ENCODE assay signal across 16 cellular contexts in genomic region chr1:3079381-3080093, GRCh38. TPM values are rescaled to one million over a fixed set of nuclear protein-coding genes. Genes with fewer than 3 reads are reported as not detected.
DNase-seq lines count a peak whose midpoint lies in the region; ATAC-seq, FAIRE-seq and TF ChIP-seq lines count a peak whose summit lies in the region.
"Had no signal": no experiment of that assay in that cellular context is flagged by ENCODE, and none has a peak within 500 bp of the region (broad histone marks: within the 10 kb centered on the region; RNA-seq: fewer than 3 reads in every experiment).

No MANE protein-coding gene starts in this region.

- peak overlapping the region; percentile 63 for H3K27ac Mint-ChIP-seq in stimulated activated naive B cell treated with anti-CD40 and anti-IgM and Interleukin-4, amounts not matched to agents 10 μg/mL and 1 μg/mL and 100 μg/mL, for 72 hours
- H3K27ac Mint-ChIP-seq: CD4-positive, CD25-positive, alpha-beta regulatory T cell had no signal

- H3K36me3 Mint-ChIP-seq in stimulated activated naive B cell treated with anti-CD40 and anti-IgM and Interleukin-4, amounts not matched to agents 10 μg/mL and 1 μg/mL and 100 μg/mL, for 72 hours = no peaks in the 10 kb centered on the region
- H3K36me3 Mint-ChIP-seq: CD4-positive, CD25-positive, alpha-beta regulatory T cell had no signal

- H3K27me3 ChIP-seq in body of pancreas (no peaks in the 10 kb centered on the region), left lung (peaks cover 0 to 95% of the 10 kb centered on the region in 2 donors), upper lobe of right lung (peaks cover 18% of the 10 kb centered on the region)
- H3K27me3 ChIP-seq: Peyer's patch had no signal

- 79 to 85% methylated on average over 19 to 22 of the region's 22 CpGs for WGBS in body of pancreas, 2 donors

- no peaks in the 10 kb centered on the region for H3K36me3 ChIP-seq in body of pancreas (replicated peaks in 1 of 2; ENCODE audit: insufficient read depth in 1 of 2, low read depth in 2 of 2)
- H3K36me3 ChIP-seq in left lung = no peaks in the 10 kb centered on the region
- H3K36me3 ChIP-seq in upper lobe of right lung = no peaks in the 10 kb centered on the region
- H3K36me3 ChIP-seq: Peyer's patch had no signal

- no peak overlapping the region for H3K4me3 Mint-ChIP-seq in stimulated activated naive B cell treated with anti-CD40 and anti-IgM and Interleukin-4, amounts not matched to agents 10 μg/mL and 1 μg/mL and 100 μg/mL, for 72 hours
- H3K4me3 Mint-ChIP-seq: CD4-positive, CD25-positive, alpha-beta regulatory T cell; H9 had no signal

- H3K4me1 ChIP-seq in body of pancreas = peaks cover 58% of the 10 kb centered on the region
- H3K4me1 ChIP-seq in left lung = peaks cover 0 to 2% of the 10 kb centered on the region in 2 donors
- H3K4me1 ChIP-seq in upper lobe of right lung = peaks cover 17% of the 10 kb centered on the region
- H3K4me1 ChIP-seq: Peyer's patch had no signal

- TF ChIP-seq POLR2A in body of pancreas (IDR thresholded peaks at IDR 0.05) = no peak
- TF ChIP-seq POLR2A in GM12891 (IDR thresholded peaks at IDR 0.05; ENCODE audit: low read depth, low read length) = no peak

- intact Hi-C loops in body of pancreas (cut with DNase I) (no loop called here), left lung (cut with DNase I) (loop anchor here in 1 of 2 donors (10.0 kb wide), 1 partner anchor 205 kb away; no protein-coding TSS in a partner anchor), upper lobe of right lung (cut with DNase I) (loop anchor here (10.0 kb wide), 1 partner anchor 335 kb away; no protein-coding TSS in a partner anchor)

- no peaks in the 10 kb centered on the region for H3K9me3 Mint-ChIP-seq in stimulated activated naive B cell treated with anti-CD40 and anti-IgM and Interleukin-4, amounts not matched to agents 10 μg/mL and 1 μg/mL and 100 μg/mL, for 72 hours
- H3K9me3 Mint-ChIP-seq: H9 had no signal

- DNase-seq in body of pancreas (no peak), left lung (peak; percentile 64 to 73), upper lobe of right lung (no peak), GM12891 (ENCODE audit: insufficient read length, low spot score) (no peak)
- DNase-seq in stimulated activated naive B cell treated with anti-CD40 and anti-IgM and Interleukin-4, amounts not matched to agents 10 μg/mL and 1 μg/mL and 100 μg/mL, for 72 hours = no peak
- no peak for DNase-seq in stimulated activated CD4-positive, alpha-beta T cell treated with anti-CD3 and anti-CD28 coated beads, Interleukin-12 subunit alpha, Interleukin-12 subunit beta, amount 100 ng/mL, for 4 hours
- DNase-seq: ACHN; AML-193; CD4-positive, CD25-positive, alpha-beta regulatory T cell; H9; NCI-H187; NCI-H226; NCI-H524 treated with DMSO at 0.1 percent for 48 hours; Peyer's patch; SHP77 had no signal

- H3K27me3 Mint-ChIP-seq in stimulated activated naive B cell treated with anti-CD40 and anti-IgM and Interleukin-4, amounts not matched to agents 10 μg/mL and 1 μg/mL and 100 μg/mL, for 72 hours = peaks cover 32 to 66% of the 10 kb centered on the region in 2 donors

- ATAC-seq in body of pancreas = no peak
- ATAC-seq in left lung = peak; percentile 46
- ATAC-seq in stimulated activated naive B cell treated with anti-CD40 and anti-IgM and Interleukin-4, amounts not matched to agents 10 μg/mL and 1 μg/mL and 100 μg/mL, for 72 hours (replicated peaks) = no peak
- ATAC-seq in upper lobe of right lung = peak; percentile 41
- ATAC-seq in HG03354 (IDR thresholded peaks at IDR 0.05; ENCODE audit: poor library complexity, severe bottlenecking, unreplicated experiment) = no peak

- H3K4me3 ChIP-seq in body of pancreas (no peak overlapping the region), left lung (no peak overlapping the region), upper lobe of right lung (no peak overlapping the region)
- H3K4me3 ChIP-seq: Peyer's patch had no signal

- TF ChIP-seq CTCF in body of pancreas (IDR thresholded peaks at IDR 0.05) = no peak
- no peak for TF ChIP-seq CTCF in left lung (IDR thresholded peaks at IDR 0.05)
- TF ChIP-seq CTCF in upper lobe of right lung (IDR thresholded peaks at IDR 0.05) = no peak

- H3K9me3 ChIP-seq in body of pancreas = no peaks in the 10 kb centered on the region
- H3K9me3 ChIP-seq in left lung = no peaks in the 10 kb centered on the region
- H3K9me3 ChIP-seq in upper lobe of right lung = no peaks in the 10 kb centered on the region
- H3K9me3 ChIP-seq: Peyer's patch had no signal

- H3K4me1 Mint-ChIP-seq in stimulated activated naive B cell treated with anti-CD40 and anti-IgM and Interleukin-4, amounts not matched to agents 10 μg/mL and 1 μg/mL and 100 μg/mL, for 72 hours = peaks cover 0 to 15% of the 10 kb centered on the region in 2 donors

- peak overlapping the region in 3 of 4 donors; percentile 49 to 77 (median 60) for H3K27ac ChIP-seq in body of pancreas
- peak overlapping the region in 1 of 2 donors; percentile 26 for H3K27ac ChIP-seq in left lung
- H3K27ac ChIP-seq in upper lobe of right lung = peak overlapping the region; percentile 47
- H3K27ac ChIP-seq: Peyer's patch had no signal

- FAIRE-seq in GM12891 (lab: Jason Lieb, UNC) = no peak

TF ChIP-seq in GM12891, 5 proteins besides CTCF, POLR2A, EP300 and RAD21:
- TF ChIP-seq PAX5 (IDR thresholded peaks at IDR 0.05; ENCODE audit: insufficient read depth, low read length, severe bottlenecking) = no peak
- no peak for TF ChIP-seq SPI1 (IDR thresholded peaks at IDR 0.05; ENCODE audit: low read depth, low read length)
- no peak for TF ChIP-seq POU2F2 (IDR thresholded peaks at IDR 0.05; ENCODE audit: low read depth, low read length)
- TF ChIP-seq POLR2AphosphoS5 (IDR thresholded peaks at IDR 0.05; ENCODE audit: low read depth, low read length) = no peak
- TF ChIP-seq TAF1 (IDR thresholded peaks at IDR 0.05; ENCODE audit: low read depth, low read length) = no peak

RNA-seq across cellular contexts. Expression of gene PRDM16, which starts 10.5 kb away (rescaled TPM):
- total RNA-seq in body of pancreas (10 to 100 TPM; 15.2 to 16.6 TPM), left lung (10 to 100 TPM; 14.9 to 18.0 TPM), upper lobe of right lung (21.0 TPM)
- polyA plus RNA-seq in GM12891 (2012; ENCODE audit: low read depth, missing spikeins) = 0.15 TPM
- polyA plus RNA-seq: CD4-positive, CD25-positive, alpha-beta regulatory T cell had no signal

RNA-seq across cellular contexts. Expression of gene ACTRT2, which starts 58.3 kb away (rescaled TPM):
- total RNA-seq in body of pancreas (not detected), left lung (not detected), upper lobe of right lung (not detected)
- polyA plus RNA-seq in GM12891 (2012; ENCODE audit: low read depth, missing spikeins) = not detected
- total RNA-seq: CD4-positive, CD25-positive, alpha-beta regulatory T cell; H9; Peyer's patch had no signal
- polyA plus RNA-seq: CD4-positive, CD25-positive, alpha-beta regulatory T cell had no signal

Comparison
In these comparisons a context has a peak if more than half of its experiments do, and no peak if none do; other contexts are left out.
1. ATAC-seq: peak in left lung (single experiment) and upper lobe of right lung (single experiment); none in body of pancreas (single experiment), stimulated activated naive B cell treated with anti-CD40 and anti-IgM and Interleukin-4, amounts not matched to agents 10 μg/mL and 1 μg/mL and 100 μg/mL, for 72 hours (0 of 2) and HG03354 (single experiment).
2. DNase-seq: peak in left lung (2 of 2); none in body of pancreas (0 of 4), stimulated activated naive B cell treated with anti-CD40 and anti-IgM and Interleukin-4, amounts not matched to agents 10 μg/mL and 1 μg/mL and 100 μg/mL, for 72 hours (single experiment), upper lobe of right lung (single experiment), stimulated activated CD4-positive, alpha-beta T cell treated with anti-CD3 and anti-CD28 coated beads, Interleukin-12 subunit alpha, Interleukin-12 subunit beta, amount 100 ng/mL, for 4 hours (single experiment) and GM12891 (single experiment).